ENCODE assay signal across 14 cellular contexts in genomic region chr6:136510782-136511181, GRCh38. TPM values are rescaled to one million over a fixed set of nuclear protein-coding genes. Genes with fewer than 3 reads are reported as not detected.
A peak's percentile ranks its signal among the peaks of the same experiment; 100 is the strongest.
DNase-seq lines count a peak whose midpoint lies in the region; ATAC-seq and TF ChIP-seq lines count a peak whose summit lies in the region.
"Had no signal": no experiment of that assay in that cellular context is flagged by ENCODE, and none has a peak within 500 bp of the region (broad histone marks: within the 10 kb centered on the region; RNA-seq: fewer than 3 reads in every experiment).

No MANE protein-coding gene starts in this region.

- CTCF ChIA-PET in activated CD4-positive, alpha-beta T cell treated with anti-CD3 and anti-CD28 coated beads for 36 hours (lab: Charles Lee), result no interaction called here

- H3K27ac ChIP-seq in dorsolateral prefrontal cortex, result peak overlapping the region in 31 of 59 donors; percentile 9 to 99 (median 55)

- TF ChIP-seq CTCF in dorsolateral prefrontal cortex (IDR thresholded peaks at IDR 0.05 in 54 of 56, conservative IDR thresholded peaks at IDR 0.05 in 2 of 56; ENCODE audit: low read depth in 1 of 56, partially characterized antibody in 56 of 56), result no peak

- ATAC-seq in activated CD4-positive, alpha-beta T cell treated with anti-CD3 and anti-CD28 coated beads for 36 hours, result peak; percentile 85
- ATAC-seq in T-helper 17 cell (peak; percentile 69), GM18520 (IDR thresholded peaks at IDR 0.05; ENCODE audit: unreplicated experiment) (no peak), HG03354 (IDR thresholded peaks at IDR 0.05; ENCODE audit: poor library complexity, severe bottlenecking, unreplicated experiment) (no peak)
- ATAC-seq: K562 had no signal

- H3K9me3 Mint-ChIP-seq in activated CD4-positive, alpha-beta T cell treated with anti-CD3 and anti-CD28 coated beads for 36 hours (ENCODE audit: low read depth), result no peaks in the 10 kb centered on the region
- H3K9me3 Mint-ChIP-seq: CD14-positive monocyte had no signal

- POLR2A ChIA-PET in activated CD4-positive, alpha-beta T cell treated with anti-CD3 and anti-CD28 coated beads for 36 hours (lab: Charles Lee), result interaction anchor here (1.1 kb wide), 1 partner anchor 1013 kb away, joined by 3 read pairs; the partner anchor contains the start of gene AHI1

- H3K4me3 ChIP-seq in dorsolateral prefrontal cortex, result no peak overlapping the region
- H3K4me3 ChIP-seq: K562 had no signal

- intact Hi-C loops in activated CD4-positive, alpha-beta T cell treated with anti-CD3 and anti-CD28 coated beads for 36 hours (cut with DNase I, micrococcal nuclease), result no loop called here
- intact Hi-C loops in dorsolateral prefrontal cortex (cut with DNase I), result no loop called here

- H3K27me3 Mint-ChIP-seq in activated CD4-positive, alpha-beta T cell treated with anti-CD3 and anti-CD28 coated beads for 36 hours, result no peaks in the 10 kb centered on the region
- H3K27me3 Mint-ChIP-seq in T-helper 17 cell, result peaks cover under 1% of the 10 kb centered on the region

- H3K36me3 Mint-ChIP-seq in activated CD4-positive, alpha-beta T cell treated with anti-CD3 and anti-CD28 coated beads for 36 hours (ENCODE audit: low read depth), result no peaks in the 10 kb centered on the region
- H3K36me3 Mint-ChIP-seq in T-helper 17 cell (ENCODE audit: low read depth), result peaks cover 5% of the 10 kb centered on the region
- H3K36me3 Mint-ChIP-seq: CD14-positive monocyte had no signal

- H3K27me3 ChIP-seq in dorsolateral prefrontal cortex, result no peaks in the 10 kb centered on the region

- H3K9me3 ChIP-seq in T-helper 17 cell (ENCODE audit: control insufficient read depth, low read length, poor library complexity, severe bottlenecking), result no peaks in the 10 kb centered on the region

- peaks cover 26% of the 10 kb centered on the region for H3K4me1 Mint-ChIP-seq in activated CD4-positive, alpha-beta T cell treated with anti-CD3 and anti-CD28 coated beads for 36 hours
- peaks cover 5% of the 10 kb centered on the region for H3K4me1 Mint-ChIP-seq in T-helper 17 cell

- H3K4me3 Mint-ChIP-seq in activated CD4-positive, alpha-beta T cell treated with anti-CD3 and anti-CD28 coated beads for 36 hours, result no peak overlapping the region
- no peak overlapping the region for H3K4me3 Mint-ChIP-seq in T-helper 17 cell
- H3K4me3 Mint-ChIP-seq: CD14-positive monocyte had no signal

- DNase-seq in activated CD4-positive, alpha-beta T cell treated with anti-CD3 and anti-CD28 coated beads for 36 hours, result peak; percentile 51
- no peak for DNase-seq in activated CD4-positive, alpha-beta T cell treated with anti-CD3 and anti-CD28 coated beads, Interleukin-2, amount 50 U/mL, for 1 hour
- DNase-seq in T-helper 17 cell (no peak), dorsolateral prefrontal cortex (no peak), NCI-H2107 (lab: John Stamatoyannopoulos, UW) (no peak)
- peak; percentile 6 for DNase-seq in stimulated activated CD4-positive, alpha-beta T cell treated with anti-CD3 and anti-CD28 coated beads, Interleukin-4, amount 100 ng/mL, for 1 hour
- DNase-seq: amniotic stem cell, erythroblast, NCI-H1092, T1000 had no signal

- no peak overlapping the region for H3K27ac Mint-ChIP-seq in activated CD4-positive, alpha-beta T cell treated with anti-CD3 and anti-CD28 coated beads for 36 hours
- no peak overlapping the region for H3K27ac Mint-ChIP-seq in T-helper 17 cell

RNA-seq across cellular contexts. Expression of gene MAP7, which starts 39.4 kb away (rescaled TPM):
- total RNA-seq in activated CD4-positive, alpha-beta T cell treated with anti-CD3 and anti-CD28 coated beads for 36 hours, result 1 to 10 TPM; 2.1 to 3.1 TPM
- total RNA-seq in T-helper 17 cell (under 1 TPM; 0.26 to 0.27 TPM), dorsolateral prefrontal cortex (100 to 1,000 TPM in 67 of 120 experiments, 10 to 100 TPM in 53; 56.8 to 230 (median 104) TPM)

Comparison
In these comparisons a context has a peak if more than half of its experiments do, and no peak if none do; other contexts are left out.
1. DNase-seq: peak in activated CD4-positive, alpha-beta T cell treated with anti-CD3 and anti-CD28 coated beads for 36 hours (single experiment) and stimulated activated CD4-positive, alpha-beta T cell treated with anti-CD3 and anti-CD28 coated beads, Interleukin-4, amount 100 ng/mL, for 1 hour (single experiment); none in activated CD4-positive, alpha-beta T cell treated with anti-CD3 and anti-CD28 coated beads, Interleukin-2, amount 50 U/mL, for 1 hour (single experiment), T-helper 17 cell (0 of 3), dorsolateral prefrontal cortex (0 of 10) and NCI-H2107 (single experiment).
2. ATAC-seq: peak in activated CD4-positive, alpha-beta T cell treated with anti-CD3 and anti-CD28 coated beads for 36 hours (single experiment) and T-helper 17 cell (single experiment); none in GM18520 (single experiment) and HG03354 (single experiment).
3. RNA of gene MAP7, which starts 39.4 kb away (total RNA-seq): 56.8 to 230 TPM in dorsolateral prefrontal cortex; 2.1 to 3.1 TPM in activated CD4-positive, alpha-beta T cell treated with anti-CD3 and anti-CD28 coated beads for 36 hours and 0.26 to 0.27 TPM in T-helper 17 cell; every median in the first group is over 10 times any median in the second.